In genomic region chr10:87863102-87863943, GRCh38 we compare ENCODE assay signal across 8 cellular contexts. TPM values are rescaled to one million over a fixed set of nuclear protein-coding genes. Genes with fewer than 3 reads are reported as not detected.
DNase-seq lines count a peak whose midpoint lies in the region; TF ChIP-seq lines count a peak whose summit lies in the region.

Gene KLLN, minus strand, starts transcription at chr10:87863533. Its CDS starts 1,046 bp downstream, at chr10:87862487.
Gene PTEN, plus strand, starts transcription at chr10:87863625. Its CDS starts 845 bp downstream, at chr10:87864470.

- peak within 1 kb of the TSS; percentile 95 for H3K14ac ChIP-seq in trophoblast cell (ENCODE audit: low read length)

- H3K9me3 ChIP-seq in adipocyte (ENCODE audit: control insufficient read depth, low read length) (no peaks in the 10 kb centered on the region), trophoblast cell (ENCODE audit: insufficient read depth, low read depth, low read length) (no peaks in the 10 kb centered on the region), tibial artery (no peaks in the 10 kb centered on the region)

- peak within 1 kb of the TSS; percentile 56 for H2AK5ac ChIP-seq in trophoblast cell (ENCODE audit: low read length)

- DNase-seq in GM03348 (ENCODE audit: low spot score) (peak; percentile 91), HFF-Myc (ENCODE audit: extremely low read depth, low read depth) (peak; percentile 78), NCI-H1105 (lab: John Stamatoyannopoulos, UW) (peak; percentile 72), SW480 (ENCODE audit: low spot score) (peak; percentile 90), adipocyte (ENCODE audit: low read depth) (peak; percentile 95), cardiac septum (ENCODE audit: low spot score) (peak; percentile 96), trophoblast cell (peak; percentile 87 to 92), tibial artery (peak; percentile 86 to 93)

- peak within 1 kb of the TSS; percentile 81 for H2AFZ ChIP-seq in trophoblast cell (ENCODE audit: insufficient read depth, low read length, poor library complexity)

- peak within 1 kb of the TSS; percentile 96 for H4K91ac ChIP-seq in trophoblast cell (ENCODE audit: low read depth, low read length)

- H4K12ac ChIP-seq in trophoblast cell (ENCODE audit: low read depth, low read length): peak within 1 kb of the TSS; percentile 68

- H3K4me2 ChIP-seq in trophoblast cell (ENCODE audit: low read length): peak within 1 kb of the TSS; percentile 93

- peak within 1 kb of the TSS; percentile 100 for H3K27ac ChIP-seq in trophoblast cell (ENCODE audit: low read depth, low read length)
- peak within 1 kb of the TSS; percentile 83 to 100 for H3K27ac ChIP-seq in tibial artery

- peak within 1 kb of the TSS; percentile 88 for H4K8ac ChIP-seq in trophoblast cell (ENCODE audit: low read depth, low read length)

- peak within 1 kb of the TSS; percentile 91 for H3K18ac ChIP-seq in trophoblast cell (ENCODE audit: low read length)

- TF ChIP-seq CTCF in HFF-Myc (IDR thresholded peaks at IDR 0.05; ENCODE audit: low read depth, low read length, missing control alignments): no peak
- no peak for TF ChIP-seq CTCF in tibial artery (IDR thresholded peaks at IDR 0.05)

- peak within 1 kb of the TSS; percentile 97 for H2BK5ac ChIP-seq in trophoblast cell (ENCODE audit: low read depth, low read length, poor library complexity)

- H2BK120ac ChIP-seq in trophoblast cell (ENCODE audit: insufficient read depth, low read length, poor library complexity): peak within 1 kb of the TSS; percentile 85

- H3K9ac ChIP-seq in adipocyte (ENCODE audit: low read length): peak within 1 kb of the TSS; percentile 95
- peak within 1 kb of the TSS; percentile 94 for H3K9ac ChIP-seq in trophoblast cell (ENCODE audit: low read length)

- H3K4me3 ChIP-seq in HFF-Myc (replicated peaks; ENCODE audit: low read depth, low read length): peak within 1 kb of the TSS; percentile 83
- H3K4me3 ChIP-seq in adipocyte (ENCODE audit: low read length): peak within 1 kb of the TSS; percentile 98
- peak within 1 kb of the TSS; percentile 87 for H3K4me3 ChIP-seq in trophoblast cell (ENCODE audit: low read depth, low read length)
- H3K4me3 ChIP-seq in tibial artery: peak within 1 kb of the TSS; percentile 83 to 97

- peaks cover 25% of the 10 kb centered on the region for H3K79me1 ChIP-seq in trophoblast cell (ENCODE audit: low read length)

- WGBS in trophoblast cell (ENCODE audit: extremely low coverage, insufficient coverage, insufficient read length): no CpG with 5 or more reads among the region's 88 CpGs

- intact Hi-C loops in cardiac septum (cut with DNase I): loop anchor here (2.0 to 5.0 kb wide), 3 partner anchors 46 to 689 kb away; partner anchors contain the start of gene ATAD1
- intact Hi-C loops in tibial artery (cut with DNase I; ENCODE audit: low total_unique reads): loop anchor here (5.0 to 10.0 kb wide), 4 partner anchors 149 to 524 kb away; no protein-coding TSS in a partner anchor

- H3K4me1 ChIP-seq in adipocyte (ENCODE audit: control insufficient read depth, insufficient read depth, low read length) (peaks cover 14% of the 10 kb centered on the region), trophoblast cell (ENCODE audit: control insufficient read depth in 1 of 2, insufficient read depth in 2 of 2, low read length in 2 of 2) (no peaks in the 10 kb centered on the region), tibial artery (peaks cover 0 to 14% (median 7%) of the 10 kb centered on the region in 4 donors)

- H3K23ac ChIP-seq in trophoblast cell (ENCODE audit: low read length): no peak within 1 kb of the TSS

- peak within 1 kb of the TSS; percentile 16 for H2BK12ac ChIP-seq in trophoblast cell (ENCODE audit: low read length)

- peak within 1 kb of the TSS; percentile 92 for H3K4ac ChIP-seq in trophoblast cell (ENCODE audit: low read depth, low read length)

- no peaks in the 10 kb centered on the region for H3K27me3 ChIP-seq in adipocyte (replicated peaks; ENCODE audit: control insufficient read depth, insufficient read depth, low read length)
- no peaks in the 10 kb centered on the region for H3K27me3 ChIP-seq in trophoblast cell (ENCODE audit: insufficient read depth, low read length)
- H3K27me3 ChIP-seq in tibial artery: no peaks in the 10 kb centered on the region

- H3K79me2 ChIP-seq in trophoblast cell (ENCODE audit: control insufficient read depth, insufficient read depth, low read length, poor library complexity): peaks cover 19% of the 10 kb centered on the region

- no peaks in the 10 kb centered on the region for H3K36me3 ChIP-seq in adipocyte (ENCODE audit: control insufficient read depth, insufficient read depth, low read length, severe bottlenecking)
- no peaks in the 10 kb centered on the region for H3K36me3 ChIP-seq in trophoblast cell (ENCODE audit: control insufficient read depth in 1 of 2, insufficient read depth in 2 of 2, low read length in 2 of 2)
- no peaks in the 10 kb centered on the region for H3K36me3 ChIP-seq in tibial artery

RNA-seq across cellular contexts. Expression of gene KLLN, which starts in this region (rescaled TPM):
- 0.24 TPM for total RNA-seq in cardiac septum
- polyA plus RNA-seq in trophoblast cell (2013): 0.42 and 0.49 TPM in 2 replicates

RNA-seq across cellular contexts. Expression of gene PTEN, which starts in this region (rescaled TPM):
- total RNA-seq in cardiac septum: 59.5 TPM
- 52.1 and 54.8 TPM in 2 replicates for polyA plus RNA-seq in trophoblast cell (2013)

Comparison
In these comparisons a context has a peak if more than half of its experiments do, and no peak if none do; other contexts are left out.
1. Peak in every context shown above with its lines: DNase-seq, H3K4me3 ChIP-seq and H3K27ac ChIP-seq.